11 cellular contexts compared by ENCODE assay signal in the genomic region with DNA sequence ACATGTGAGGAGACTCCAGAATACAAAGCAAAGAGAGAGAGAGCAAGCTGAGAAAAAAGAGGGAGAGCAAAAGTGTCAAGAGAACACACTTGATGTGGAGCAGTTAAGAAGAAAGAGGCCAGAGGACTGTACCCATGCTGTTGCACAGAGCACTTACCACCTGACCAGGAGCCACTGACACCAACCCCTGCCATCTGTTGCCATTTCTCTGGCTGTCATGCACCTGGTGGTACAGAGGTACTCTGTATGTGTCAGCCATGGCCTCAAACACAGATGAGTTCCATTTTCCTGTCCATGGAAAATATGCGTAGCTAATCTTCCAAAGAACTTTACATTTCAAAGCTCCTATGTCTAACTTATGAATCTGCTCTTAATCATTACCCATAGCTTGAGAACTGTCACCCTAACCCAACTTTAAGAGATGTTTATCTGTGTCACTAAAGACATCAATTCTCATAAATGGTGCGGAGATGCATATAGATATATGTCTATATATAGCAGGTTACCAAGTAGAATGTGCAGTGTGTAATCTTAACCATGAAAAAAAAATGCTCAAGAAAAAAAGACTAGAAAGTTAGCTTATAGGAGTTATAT. TPM values are rescaled to one million over a fixed set of nuclear protein-coding genes. Genes with fewer than 3 reads are reported as not detected.
DNase-seq lines count a peak whose midpoint lies in the region; ATAC-seq, FAIRE-seq and TF ChIP-seq lines count a peak whose summit lies in the region.
"Had no signal": no experiment of that assay in that cellular context is flagged by ENCODE, and none has a peak within 500 bp of the region (broad histone marks: within the 10 kb centered on the region; RNA-seq: fewer than 3 reads in every experiment).

No MANE protein-coding gene starts in this region.

- TF ChIP-seq CTCF in gastrocnemius medialis (IDR thresholded peaks at IDR 0.05 in 4 of 5, conservative IDR thresholded peaks at IDR 0.05 in 1 of 5), result no peak

- H3K4me3 ChIP-seq in small intestine (ENCODE audit: low read depth in 1 of 2, low read length in 2 of 2) (no peak overlapping the region), gastrocnemius medialis (no peak overlapping the region)

- H3K27ac ChIP-seq in small intestine (ENCODE audit: low read depth in 1 of 2, low read length in 1 of 2) (peak overlapping the region; percentile 54 to 83), gastrocnemius medialis (no peak overlapping the region)

- WGBS in small intestine, 3 donors, result 50 to 75% (median 65%) methylated on average over 2 of the region's 2 CpGs

- FAIRE-seq in small intestine (lab: Jason Lieb, UNC), result no peak

- H3K27me3 ChIP-seq in small intestine (ENCODE audit: control insufficient read depth in 2 of 2, insufficient read depth in 2 of 2, low read length in 2 of 2) (no peaks in the 10 kb centered on the region), gastrocnemius medialis (no peaks in the 10 kb centered on the region)

- in situ Hi-C loops in gastrocnemius medialis (cut with MboI; ENCODE audit: low sequenced_read_pairs in 4 of 4), result no loop called here

- peaks cover 9 to 14% of the 10 kb centered on the region in 2 donors for H3K4me1 Mint-ChIP-seq in effector memory CD8-positive, alpha-beta T cell (ENCODE audit: low read depth in 2 of 2)

- intact Hi-C loops in gastrocnemius medialis (cut with DNase I; ENCODE audit: low total_unique reads), result no loop called here

- TF ChIP-seq POLR2A in gastrocnemius medialis (IDR thresholded peaks at IDR 0.05), result no peak

- peaks cover 8 to 11% of the 10 kb centered on the region in 2 donors for H3K27me3 Mint-ChIP-seq in effector memory CD8-positive, alpha-beta T cell

- no peaks in the 10 kb centered on the region for H3K9me3 Mint-ChIP-seq in effector memory CD8-positive, alpha-beta T cell

- ATAC-seq in effector memory CD8-positive, alpha-beta T cell (replicated peaks), result no peak
- ATAC-seq in gastrocnemius medialis (no peak), GM21723 (IDR thresholded peaks at IDR 0.05; ENCODE audit: unreplicated experiment) (no peak)

- peak overlapping the region; percentile 61 to 71 for H3K27ac Mint-ChIP-seq in effector memory CD8-positive, alpha-beta T cell

- H3K9me3 ChIP-seq in small intestine (ENCODE audit: control insufficient read depth, low read depth) (no peaks in the 10 kb centered on the region), gastrocnemius medialis (no peaks in the 10 kb centered on the region)

- H3K4me3 Mint-ChIP-seq in effector memory CD8-positive, alpha-beta T cell, result peak overlapping the region in 1 of 2 donors; percentile 67

- no peaks in the 10 kb centered on the region for H3K36me3 ChIP-seq in small intestine (ENCODE audit: control insufficient read depth in 2 of 2, insufficient read depth in 2 of 2, low read length in 2 of 2)
- H3K36me3 ChIP-seq in gastrocnemius medialis, result no peaks in the 10 kb centered on the region

- DNase-seq in NCI-H2171 treated with DMSO at 0.1 percent for 48 hours (lab: John Stamatoyannopoulos, UW) (peak; percentile 25), NCI-H2171 (lab: John Stamatoyannopoulos, UW) (no peak), NCI-H69 (lab: John Stamatoyannopoulos, UW) (peak; percentile 28), small intestine (no peak), gastrocnemius medialis (no peak), NCI-H526 (lab: John Stamatoyannopoulos, UW) (no peak)
- DNase-seq in effector memory CD8-positive, alpha-beta T cell, result no peak
- DNase-seq: 8988T, NCI-H1105 treated with DMSO at 0.1 percent for 48 hours, retina had no signal

- H3K4me1 ChIP-seq in small intestine (ENCODE audit: control insufficient read depth in 2 of 2, insufficient read depth in 1 of 2, low read depth in 1 of 2, low read length in 1 of 2), result peaks cover 0 to 8% of the 10 kb centered on the region in 2 donors
- H3K4me1 ChIP-seq in gastrocnemius medialis, result no peaks in the 10 kb centered on the region

- H3K36me3 Mint-ChIP-seq in effector memory CD8-positive, alpha-beta T cell (ENCODE audit: insufficient read depth), result peaks cover 3% of the 10 kb centered on the region

RNA-seq across cellular contexts. Expression of gene ABCD3, which starts 32.7 kb away (rescaled TPM):
- polyA plus RNA-seq in small intestine, result 10 to 100 TPM; 31.3 to 58.6 (median 35.7) TPM
- total RNA-seq in gastrocnemius medialis, result 10 to 100 TPM; 33.4 to 42.8 (median 36.6) TPM

Comparison
In these comparisons a context has a peak if more than half of its experiments do, and no peak if none do; other contexts are left out.
1. DNase-seq: peak in NCI-H2171 treated with DMSO at 0.1 percent for 48 hours (single experiment) and NCI-H69 (single experiment); none in NCI-H2171 (single experiment), effector memory CD8-positive, alpha-beta T cell (0 of 3), small intestine (single experiment), gastrocnemius medialis (0 of 2) and NCI-H526 (0 of 2).
2. H3K27ac ChIP-seq: peak in small intestine (2 of 2); none in gastrocnemius medialis (0 of 4).